Comparison of ENCODE assay signal across 30 cellular contexts in the genomic region with DNA sequence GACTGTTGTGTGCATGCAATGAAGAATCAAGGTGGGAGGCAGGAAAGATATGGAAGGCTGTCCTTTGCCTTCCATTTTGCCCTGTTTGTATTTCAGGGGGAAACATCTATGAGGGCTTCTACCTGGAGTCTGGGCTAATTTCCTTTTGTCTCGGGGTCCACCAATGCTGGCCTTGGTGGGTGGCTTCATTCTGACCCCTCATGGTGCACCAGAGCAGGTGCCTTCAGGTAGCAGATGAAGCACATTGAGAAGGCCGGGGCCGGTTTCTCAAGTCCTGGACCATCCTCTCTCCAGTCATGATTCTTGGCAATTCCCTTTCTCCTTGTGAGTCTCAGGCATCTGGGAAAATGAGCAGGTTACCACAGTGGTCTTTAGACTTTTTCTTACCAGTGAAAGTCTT. TPM values are rescaled to one million over a fixed set of nuclear protein-coding genes. Genes with fewer than 3 reads are reported as not detected.
DNase-seq lines count a peak whose midpoint lies in the region; ATAC-seq and TF ChIP-seq lines count a peak whose summit lies in the region.
"Had no signal": no experiment of that assay in that cellular context is flagged by ENCODE, and none has a peak within 500 bp of the region (broad histone marks: within the 10 kb centered on the region; RNA-seq: fewer than 3 reads in every experiment).

No MANE protein-coding gene starts in this region.

- H3K9me2 ChIP-seq in HCT116 (ENCODE audit: insufficient read depth) (no peaks in the 10 kb centered on the region), hepatocyte (replicated peaks; ENCODE audit: insufficient read depth) (no peaks in the 10 kb centered on the region)

- BruUV-seq in HCT116 (replicated peaks; lab: Mats Ljungman, UMichigan), result no TSS peak

- POLR2A ChIA-PET in HCT116 (lab: Charles Lee), result no interaction called here

- no peaks in the 10 kb centered on the region for H4K20me1 ChIP-seq in HCT116 (ENCODE audit: insufficient read depth)
- H4K20me1 ChIP-seq in hepatocyte (ENCODE audit: insufficient read depth, poor library complexity, severe bottlenecking), result no peaks in the 10 kb centered on the region

- 87% methylated on average over 3 of the region's 3 CpGs for WGBS in hepatocyte (ENCODE audit: low lambda C conversion rate, missing lambda C conversion rate)
- WGBS in testis, 2 donors, result 80 to 85% methylated on average over 3 of the region's 3 CpGs

- H3K4me3 ChIP-seq in HCT116 (replicated peaks in 1 of 2; ENCODE audit: low read depth in 1 of 2, low read length in 2 of 2) (no peak overlapping the region), SJSA1 (no peak overlapping the region), hepatocyte (no peak overlapping the region), testis (no peak overlapping the region)
- H3K4me3 ChIP-seq: heart right ventricle, SJCRH30, skin epidermis, suprapubic skin had no signal

- no peak overlapping the region for H3K9ac ChIP-seq in HCT116 (ENCODE audit: low read length)

- RAD21 ChIA-PET in HCT116 (lab: Charles Lee; ENCODE audit: low non-redundant PET in 1 of 2, low total read pairs in 2 of 2, uncharacterized antibody in 2 of 2, unreplicated experiment in 2 of 2), result no interaction called here

- TF ChIP-seq POLR2A in HCT116 (IDR thresholded peaks at IDR 0.05; ENCODE audit: borderline replicate concordance, extremely low read depth, insufficient read depth, insufficient read length) (no peak), testis (IDR thresholded peaks at IDR 0.05) (no peak)

- CTCF ChIA-PET in HCT116 (lab: Charles Lee), result no interaction called here

- H3K36me3 ChIP-seq in HCT116 (ENCODE audit: control insufficient read depth in 1 of 2, insufficient read depth in 2 of 2, low read length in 2 of 2), result no peaks in the 10 kb centered on the region
- no peaks in the 10 kb centered on the region for H3K36me3 ChIP-seq in SJSA1
- H3K36me3 ChIP-seq in hepatocyte (replicated peaks; ENCODE audit: insufficient read depth, low read depth), result no peaks in the 10 kb centered on the region
- no peaks in the 10 kb centered on the region for H3K36me3 ChIP-seq in testis (ENCODE audit: low read depth, missing control alignments)
- H3K36me3 ChIP-seq: heart right ventricle, SJCRH30, suprapubic skin had no signal

- intact Hi-C loops in HCT116 (cut with micrococcal nuclease), result loop anchor here (1.0 kb wide), 1 partner anchor 17 kb away; no protein-coding TSS in a partner anchor
- intact Hi-C loops in sciatic nerve (cut with DNase I), result no loop called here
- intact Hi-C loops in testis (cut with DNase I; ENCODE audit: low total_unique reads), result no loop called here

- no peak for TF ChIP-seq RAD21 in HCT116 (IDR thresholded peaks at IDR 0.05; ENCODE audit: low read depth)

- TF ChIP-seq CTCF in HCT116 (IDR thresholded peaks at IDR 0.05 in 2 of 3, conservative IDR thresholded peaks at IDR 0.05 in 1 of 3; ENCODE audit: borderline replicate concordance in 1 of 3, insufficient read depth in 1 of 3, low read depth in 2 of 3, low read length in 2 of 3), result no peak
- TF ChIP-seq CTCF in hepatocyte (IDR thresholded peaks at IDR 0.05; ENCODE audit: poor library complexity), result no peak
- no peak for TF ChIP-seq CTCF in testis (IDR thresholded peaks at IDR 0.05)

- H3K27ac ChIP-seq in HCT116 (ENCODE audit: low read depth, low read length) (no peak overlapping the region), SJSA1 (peak overlapping the region; percentile 83), hepatocyte (peak overlapping the region; percentile 38), testis (no peak overlapping the region)
- H3K27ac ChIP-seq: heart right ventricle, SJCRH30, skin epidermis, suprapubic skin had no signal

- 0 out of 2 replicates have a peak, but pooled peaks have one; percentile 36 for ATAC-seq in HCT116
- no peak for ATAC-seq in sciatic nerve
- ATAC-seq in HG03095 (IDR thresholded peaks at IDR 0.05; ENCODE audit: unreplicated experiment), result no peak
- ATAC-seq: heart right ventricle; natural killer cell treated with Interleukin-12 subunit alpha and Interleukin-12 subunit beta and Interleukin-15 and Interleukin-18, amount 100 ng/mL, for 72 hours had no signal

- DNase-seq in ACHN, result peak; percentile 22
- no peak for DNase-seq in HCT116 (ENCODE audit: low read depth, low spot score)
- no peak for DNase-seq in SJSA1 (ENCODE audit: low read depth in 1 of 2, low spot score in 2 of 2)
- no peak for DNase-seq in hepatocyte (ENCODE audit: low spot score)
- DNase-seq in sciatic nerve (ENCODE audit: low spot score), result no peak
- DNase-seq in pons (ENCODE audit: low spot score), result no peak
- DNase-seq in testis, result no peak
- DNase-seq: activated effector memory CD4-positive, alpha-beta T cell treated with anti-CD3 and anti-CD28 coated beads, Interleukin-2, amount 50 U/mL, for 16 hours; activated naive CD8-positive, alpha-beta T cell treated with anti-CD3 and anti-CD28 coated beads for 36 hours; activated T-cell treated with anti-CD3 and anti-CD28 coated beads, Interleukin-2, amount 50 U/mL, for 24 hours; anterior cingulate cortex; C1 segment of cervical spinal cord; caudate nucleus; cortex of kidney; heart right ventricle; NCI-H1105; NCI-H1930; NCI-H526; occipital lobe; SJCRH30; stimulated activated naive CD4-positive, alpha-beta T cell treated with Interleukin-2 at 50 U/mL for 16 hours; T-helper 1 cell had no signal

- H2AFZ ChIP-seq in HCT116 (ENCODE audit: low read depth, low read length, poor library complexity, severe bottlenecking), result no peak overlapping the region
- no peak overlapping the region for H2AFZ ChIP-seq in hepatocyte

- H3K79me2 ChIP-seq in HCT116 (ENCODE audit: insufficient read depth, low read length) (no peaks in the 10 kb centered on the region), hepatocyte (no peaks in the 10 kb centered on the region)

- in situ Hi-C loops in ACHN (cut with HindIII; ENCODE audit: low pct_ligation_motif_present, low pct_unique_long_range_greater_than_20kb, low sequenced_read_pairs), result no loop called here

- H3K9me3 ChIP-seq in HCT116 (ENCODE audit: control insufficient read depth in 1 of 2, insufficient read depth in 1 of 2, low read depth in 1 of 2, low read length in 2 of 2) (no peaks in the 10 kb centered on the region), SJSA1 (replicated peaks) (no peaks in the 10 kb centered on the region), hepatocyte (ENCODE audit: low read depth) (no peaks in the 10 kb centered on the region), testis (no peaks in the 10 kb centered on the region)
- H3K9me3 ChIP-seq: heart right ventricle, SJCRH30, suprapubic skin had no signal

- H3K4me1 ChIP-seq in HCT116 (ENCODE audit: control insufficient read depth in 1 of 2, insufficient read depth in 2 of 2, low read length in 2 of 2) (peaks cover 0 to 24% of the 10 kb centered on the region in 2 experiments; a peak in 2 of 4 replicates), SJSA1 (replicated peaks) (peaks cover 50% of the 10 kb centered on the region), hepatocyte (ENCODE audit: insufficient read depth) (peaks cover 16% of the 10 kb centered on the region), testis (no peaks in the 10 kb centered on the region)
- H3K4me1 ChIP-seq: heart right ventricle, SJCRH30, suprapubic skin had no signal

- no peak overlapping the region for H3K4me2 ChIP-seq in HCT116 (ENCODE audit: low read length)
- H3K4me2 ChIP-seq in hepatocyte, result no peak overlapping the region

- peaks cover 10% of the 10 kb centered on the region; the same call in 1 of the 2 replicates for H3K27me3 ChIP-seq in HCT116 (ENCODE audit: insufficient read depth, low read length)
- no peaks in the 10 kb centered on the region for H3K27me3 ChIP-seq in SJSA1 (replicated peaks)
- H3K27me3 ChIP-seq in hepatocyte, result no peaks in the 10 kb centered on the region
- no peaks in the 10 kb centered on the region for H3K27me3 ChIP-seq in testis
- H3K27me3 ChIP-seq: SJCRH30 had no signal

TF ChIP-seq in HCT116, 20 proteins besides CTCF, POLR2A, EP300 and RAD21:
- TF ChIP-seq, protein P1, sequence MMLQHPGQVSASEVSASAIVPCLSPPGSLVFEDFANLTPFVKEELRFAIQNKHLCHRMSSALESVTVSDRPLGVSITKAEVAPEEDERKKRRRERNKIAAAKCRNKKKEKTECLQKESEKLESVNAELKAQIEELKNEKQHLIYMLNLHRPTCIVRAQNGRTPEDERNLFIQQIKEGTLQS (IDR thresholded peaks at IDR 0.05), result no peak

RNA-seq across cellular contexts. Expression of a gene that starts 47.2 kb away (rescaled TPM):
- total RNA-seq in HCT116 (2021; ENCODE audit: unreplicated experiment), result 0.52 TPM
- 0.10 and 0.13 TPM in 2 replicates for polyA plus RNA-seq in HCT116 (2012)
- 0.79 TPM in 1 of 2 replicates, not detected in the other for total RNA-seq in SJSA1 (2014; rRNA removed; shearing (Covaris generic))
- total RNA-seq in hepatocyte, result not detected in 2 replicates
- polyA plus RNA-seq in hepatocyte, result not detected in 2 replicates
- total RNA-seq in sciatic nerve, result 0.22 TPM
- 1 to 10 TPM; 2.4 to 5.6 TPM for total RNA-seq in testis
- 2.2 TPM for polyA plus RNA-seq in testis (ENCODE audit: insufficient read depth, low read depth, low replicate concordance)
- total RNA-seq: activated naive CD8-positive, alpha-beta T cell treated with anti-CD3 and anti-CD28 coated beads for 36 hours; G401; lower leg skin; MCF 10A; natural killer cell treated with Interleukin-12 subunit alpha and Interleukin-12 subunit beta and Interleukin-15 and Interleukin-18, amount 100 ng/mL, for 72 hours; SJCRH30; suprapubic skin; ureter had no signal

Comparison
In these comparisons a context has a peak if more than half of its experiments do, and no peak if none do; other contexts are left out.
1. H3K27ac ChIP-seq: peak in SJSA1 (single experiment) and hepatocyte (single experiment); none in HCT116 (single experiment) and testis (0 of 2).